19 cellular contexts compared by ENCODE assay signal in genomic region chr16:59169168-59169567, GRCh38.
DNase-seq lines count a peak whose midpoint lies in the region; TF ChIP-seq lines count a peak whose summit lies in the region.
"Had no signal": no experiment of that assay in that cellular context is flagged by ENCODE, and none has a peak within 500 bp of the region (broad histone marks: within the 10 kb centered on the region; RNA-seq: fewer than 3 reads in every experiment).

No MANE protein-coding gene starts in this region.

- intact Hi-C loops in left ventricle myocardium inferior (cut with micrococcal nuclease): no loop called here

- H3K9ac ChIP-seq in HUES6 (ENCODE audit: low read length): no peak overlapping the region
- H3K9ac ChIP-seq: GM23248, SK-N-SH had no signal

- H3K4me1 ChIP-seq in HUES6 (ENCODE audit: control insufficient read depth, insufficient read depth, low read length): peaks cover 40% of the 10 kb centered on the region
- H3K4me1 ChIP-seq in left ventricle myocardium inferior: no peaks in the 10 kb centered on the region

- no peak overlapping the region for H3K4me3 ChIP-seq in HUES6 (ENCODE audit: low read depth, low read length)
- H3K4me3 ChIP-seq in epithelial cell of esophagus (ENCODE audit: low read length): no peak overlapping the region
- no peak overlapping the region for H3K4me3 ChIP-seq in foreskin fibroblast (ENCODE audit: low read depth in 1 of 2, low read length in 2 of 2)
- H3K4me3 ChIP-seq in left ventricle myocardium inferior: no peak overlapping the region
- H3K4me3 ChIP-seq: GM23248 had no signal

- peak; percentile 21 for DNase-seq in NOMO-1 treated with DMSO at 0.1 percent for 48 hours (lab: John Stamatoyannopoulos, UW; ENCODE audit: unreplicated experiment)
- DNase-seq in NOMO-1 treated with dmso at 0.1 percent for 144 hours (lab: John Stamatoyannopoulos, UW; ENCODE audit: unreplicated experiment): no peak
- DNase-seq in epithelial cell of esophagus (ENCODE audit: low read depth): peak; percentile 10
- DNase-seq in foreskin fibroblast: no peak
- DNase-seq in left ventricle myocardium inferior: no peak
- DNase-seq in NCI-H748 treated with DMSO at 0.1 percent for 48 hours (lab: John Stamatoyannopoulos, UW): no peak
- DNase-seq: CD4-positive, CD25-positive, alpha-beta regulatory T cell; GM23248; Kasumi-1; NCI-H1092 treated with DMSO at 0.1 percent for 48 hours; NCI-H146; NCI-H2029; NCI-H226; NCI-H510A treated with DMSO at 0.1 percent for 48 hours; NCI-H774; PC-3; Right ventricle myocardium superior; SK-N-SH had no signal

- no peaks in the 10 kb centered on the region for H3K27me3 ChIP-seq in HUES6 (ENCODE audit: control insufficient read depth, insufficient read depth, low read length)
- H3K27me3 ChIP-seq in left ventricle myocardium inferior (ENCODE audit: low read depth): no peaks in the 10 kb centered on the region

- H3K36me3 ChIP-seq in HUES6 (ENCODE audit: control insufficient read depth, insufficient read depth, low read length) (no peaks in the 10 kb centered on the region), left ventricle myocardium inferior (no peaks in the 10 kb centered on the region)

- peak overlapping the region; percentile 94 for H3K27ac ChIP-seq in HUES6 (ENCODE audit: low read depth, low read length)
- H3K27ac ChIP-seq in left ventricle myocardium inferior (replicated peaks): no peak overlapping the region
- H3K27ac ChIP-seq: GM23248 had no signal

- TF ChIP-seq CTCF in epithelial cell of esophagus (IDR thresholded peaks at IDR 0.05; ENCODE audit: insufficient read depth, low read depth, low read length, missing control alignments) (no peak), foreskin fibroblast (IDR thresholded peaks at IDR 0.05; ENCODE audit: low read depth, low read length) (no peak), left ventricle myocardium inferior (IDR thresholded peaks at IDR 0.05; ENCODE audit: borderline replicate concordance) (no peak)

- no peaks in the 10 kb centered on the region for H3K9me3 ChIP-seq in HUES6 (ENCODE audit: control insufficient read depth, insufficient read depth, low read depth, low read length)
- H3K9me3 ChIP-seq in left ventricle myocardium inferior (replicated peaks): no peaks in the 10 kb centered on the region
- H3K9me3 ChIP-seq: SK-N-SH had no signal

Comparison
In these comparisons a context has a peak if more than half of its experiments do, and no peak if none do; other contexts are left out.
1. DNase-seq: peak in NOMO-1 treated with DMSO at 0.1 percent for 48 hours (single experiment) and epithelial cell of esophagus (single experiment); none in NOMO-1 treated with dmso at 0.1 percent for 144 hours (single experiment), foreskin fibroblast (0 of 2), left ventricle myocardium inferior (single experiment) and NCI-H748 treated with DMSO at 0.1 percent for 48 hours (single experiment).